Comparison of ENCODE assay signal across 19 cellular contexts in the genomic region with DNA sequence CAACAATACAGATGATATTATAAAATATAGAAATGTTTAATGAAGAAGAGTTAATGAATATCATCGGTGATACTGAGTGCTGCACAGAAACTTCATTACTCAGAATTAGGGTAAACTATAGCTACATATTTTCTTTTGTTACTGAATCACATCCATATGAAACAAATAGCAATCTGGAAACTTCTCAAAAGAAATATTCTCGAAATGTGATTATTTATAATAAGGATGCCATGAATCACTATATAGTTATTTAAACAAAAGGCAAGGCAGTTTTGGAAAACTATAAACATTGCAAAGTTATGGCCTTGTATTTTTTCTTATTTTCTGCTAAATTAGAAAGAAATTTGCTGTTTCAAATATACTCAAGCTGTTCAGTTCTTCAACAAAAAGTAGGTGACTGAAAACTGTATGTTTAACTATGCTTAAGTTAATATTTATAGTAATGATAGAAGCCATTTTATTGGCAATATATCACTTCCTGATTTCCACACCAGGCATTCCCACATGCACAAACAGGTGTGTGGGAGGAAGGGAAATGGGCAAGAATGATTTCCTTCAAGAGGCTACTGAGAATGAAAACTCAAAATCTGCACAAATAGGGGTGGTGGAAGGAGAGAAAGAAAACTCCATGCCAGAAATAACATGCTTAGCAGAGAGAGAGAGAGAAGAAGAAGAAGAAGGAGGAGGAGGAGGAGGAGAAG.
DNase-seq lines count a peak whose midpoint lies in the region; ATAC-seq and TF ChIP-seq lines count a peak whose summit lies in the region.
"Had no signal": no experiment of that assay in that cellular context is flagged by ENCODE, and none has a peak within 500 bp of the region (broad histone marks: within the 10 kb centered on the region; RNA-seq: fewer than 3 reads in every experiment).

No MANE protein-coding gene starts in this region.

- H3K79me1 ChIP-seq in IMR-90 (ENCODE audit: low read depth in 1 of 2, low read length in 2 of 2) = no peaks in the 10 kb centered on the region

- no peaks in the 10 kb centered on the region for H3K79me2 ChIP-seq in fibroblast of lung (ENCODE audit: control insufficient read depth, insufficient read depth, low read length)

- peak overlapping the region; percentile 61 for H3K56ac ChIP-seq in IMR-90 (ENCODE audit: extremely low read depth, insufficient read depth, low read length)

- H3K27ac ChIP-seq in IMR-90 (ENCODE audit: insufficient read depth, low read length) (peak overlapping the region; percentile 100; the same call in 1 of the 2 replicates), fibroblast of lung (ENCODE audit: insufficient read depth, low read length) (no peak overlapping the region), left ventricle myocardium inferior (replicated peaks) (no peak overlapping the region), testis (no peak overlapping the region)
- H3K27ac ChIP-seq: RWPE1 had no signal

- TF ChIP-seq POLR2A in IMR-90 (IDR thresholded peaks at IDR 0.05; ENCODE audit: low read depth, low read length) (no peak), testis (IDR thresholded peaks at IDR 0.05) (no peak)

- H3K9me3 ChIP-seq in IMR-90 (ENCODE audit: control insufficient read depth, insufficient read depth, low read length) = no peaks in the 10 kb centered on the region
- H3K9me3 ChIP-seq in fibroblast of lung (ENCODE audit: control insufficient read depth, insufficient read depth, low read depth, low read length) = no peaks in the 10 kb centered on the region
- H3K9me3 ChIP-seq in skeletal muscle satellite cell (replicated peaks; ENCODE audit: low read length) = no peaks in the 10 kb centered on the region
- H3K9me3 ChIP-seq in left ventricle myocardium inferior (replicated peaks) = no peaks in the 10 kb centered on the region
- H3K9me3 ChIP-seq in testis = no peaks in the 10 kb centered on the region

- H4K5ac ChIP-seq in IMR-90 (ENCODE audit: low read depth, low read length) = peak overlapping the region; percentile 52; the same call in 1 of the 2 replicates

- TF ChIP-seq CTCF in IMR-90 (conservative IDR thresholded peaks at IDR 0.05; ENCODE audit: low read depth, low read length) = no peak
- TF ChIP-seq CTCF in fibroblast of lung (conservative IDR thresholded peaks at IDR 0.05 in 1 of 2, IDR thresholded peaks at IDR 0.05 in 1 of 2; ENCODE audit: low read depth in 1 of 2, low read length in 2 of 2) = no peak
- no peak for TF ChIP-seq CTCF in left ventricle myocardium inferior (IDR thresholded peaks at IDR 0.05; ENCODE audit: borderline replicate concordance)
- TF ChIP-seq CTCF in testis (IDR thresholded peaks at IDR 0.05) = no peak

- peak; percentile 81 for ATAC-seq in IMR-90 (ENCODE audit: low read depth)
- ATAC-seq: K562 had no signal

- in situ Hi-C loops in IMR-90 (cut with MboI; ENCODE audit: low sequenced_read_pairs) = no loop called here

- H3K4me2 ChIP-seq in IMR-90 (ENCODE audit: low read depth, low read length) (peak overlapping the region; percentile 61; the same call in 1 of the 2 replicates), fibroblast of lung (ENCODE audit: extremely low read depth, insufficient read depth, low read length) (peak overlapping the region; percentile 60), skeletal muscle satellite cell (ENCODE audit: low read length) (peak overlapping the region; percentile 23)

- intact Hi-C loops in IMR-90 (cut with micrococcal nuclease) (loop anchor here (1.0 kb wide), 1 partner anchor 8 kb away; no protein-coding TSS in a partner anchor), left ventricle myocardium inferior (cut with micrococcal nuclease) (no loop called here), testis (cut with DNase I; ENCODE audit: low total_unique reads) (no loop called here)

- 0 out of 2 replicates have a peak overlapping the region, but pooled peaks have one; percentile 10 for H2AK5ac ChIP-seq in IMR-90 (ENCODE audit: low read depth, low read length)

- H2AK9ac ChIP-seq in IMR-90 (replicated peaks; ENCODE audit: low read depth, low read length, poor library complexity) = no peak overlapping the region

- no peak overlapping the region for H3K9ac ChIP-seq in IMR-90 (ENCODE audit: low read depth, low read length)
- H3K9ac ChIP-seq in fibroblast of lung (ENCODE audit: insufficient read depth, low read length) = no peak overlapping the region
- no peak overlapping the region for H3K9ac ChIP-seq in skeletal muscle satellite cell (ENCODE audit: low read depth, low read length)

- DNase-seq in EH (ENCODE audit: low read depth) (peak; percentile 67), IMR-90 (peak; percentile 65), fibroblast of lung (ENCODE audit: low read depth in 2 of 2) (peak in 1 of 2 donors; percentile 65), activated gamma-delta T cell (lab: John Stamatoyannopoulos, UW) (no peak), left ventricle myocardium inferior (no peak), testis (no peak), NCI-H1930 (lab: John Stamatoyannopoulos, UW) (no peak)
- DNase-seq: C1 segment of cervical spinal cord; MM.1S; NCI-H1092; NCI-H1436; NCI-H187 treated with DMSO at 0.1 percent for 48 hours; NCI-H510A; NCI-H748 treated with DMSO at 0.1 percent for 48 hours; NK-92 treated with Interleukin-12 subunit alpha and Interleukin-12 subunit beta, amount 100 ng/mL, for 24 hours; SHP77 treated with DMSO at 0.1 percent for 48 hours had no signal

- H4K91ac ChIP-seq in IMR-90 (ENCODE audit: insufficient read depth, low read depth, low read length) = peak overlapping the region; percentile 76

- H3K4ac ChIP-seq in IMR-90 (ENCODE audit: low read depth, low read length) = peak overlapping the region; percentile 68; the same call in 1 of the 2 replicates

- H3K4me1 ChIP-seq in IMR-90 (ENCODE audit: control insufficient read depth, insufficient read depth, low read length) (peaks cover 6% of the 10 kb centered on the region; the same call in 1 of the 2 replicates), fibroblast of lung (ENCODE audit: control insufficient read depth, extremely low read depth, insufficient read depth, low read length) (no peaks in the 10 kb centered on the region), skeletal muscle satellite cell (ENCODE audit: control insufficient read depth, insufficient read depth, low read length) (peaks cover 11% of the 10 kb centered on the region), left ventricle myocardium inferior (no peaks in the 10 kb centered on the region), testis (no peaks in the 10 kb centered on the region)

- POLR2A ChIA-PET in IMR-90 (lab: Charles Lee; ENCODE audit: unreplicated experiment) = no interaction called here

- no CpG with 5 or more reads among the region's 2 CpGs for WGBS in IMR-90 (ENCODE audit: extremely low coverage in 2 of 2, insufficient read length in 1 of 2), 2 experiments
- WGBS in testis, 2 donors = 86 to 93% methylated on average over 2 of the region's 2 CpGs

- H2BK20ac ChIP-seq in IMR-90 (ENCODE audit: low read depth, low read length) = peak overlapping the region; percentile 95; the same call in 1 of the 2 replicates

- H2BK5ac ChIP-seq in IMR-90 (ENCODE audit: low read depth, low read length, poor library complexity, severe bottlenecking) = peak overlapping the region; percentile 92

- CTCF ChIA-PET in IMR-90 (lab: Yijun Ruan, JAX) = interaction anchor here (0.9 to 2.6 kb wide), 2 partner anchors 10 kb away, joined by 4 to 13 read pairs; no protein-coding TSS in a partner anchor

- no TSS peak for BruUV-seq in IMR-90 (replicated peaks; lab: Mats Ljungman, UMichigan)

- H2BK15ac ChIP-seq in IMR-90 (ENCODE audit: low read depth, low read length) = peak overlapping the region; percentile 100; the same call in 2 of the 3 replicates

- no peaks in the 10 kb centered on the region for H3K27me3 ChIP-seq in IMR-90 (ENCODE audit: control insufficient read depth, insufficient read depth, low read length)
- no peaks in the 10 kb centered on the region for H3K27me3 ChIP-seq in fibroblast of lung (ENCODE audit: control insufficient read depth, insufficient read depth, low read length)
- no peaks in the 10 kb centered on the region for H3K27me3 ChIP-seq in skeletal muscle satellite cell (ENCODE audit: control insufficient read depth, insufficient read depth, low read length)
- no peaks in the 10 kb centered on the region for H3K27me3 ChIP-seq in left ventricle myocardium inferior (ENCODE audit: low read depth)
- no peaks in the 10 kb centered on the region for H3K27me3 ChIP-seq in testis

- H3K9me1 ChIP-seq in IMR-90 (ENCODE audit: insufficient read depth, low read length) = no peaks in the 10 kb centered on the region

- H4K20me1 ChIP-seq in IMR-90 (ENCODE audit: insufficient read depth, low read length) (no peaks in the 10 kb centered on the region), fibroblast of lung (ENCODE audit: control insufficient read depth, extremely low read depth, insufficient read depth, low read length) (no peaks in the 10 kb centered on the region)

- H3K4me3 ChIP-seq in IMR-90 (ENCODE audit: insufficient read depth, low read depth, low read length) (no peak overlapping the region), fibroblast of lung (replicated peaks in 1 of 4; ENCODE audit: control extremely low read depth in 1 of 4, insufficient read depth in 1 of 4, low read depth in 3 of 4, low read length in 4 of 4) (no peak overlapping the region), skeletal muscle satellite cell (ENCODE audit: low read length) (no peak overlapping the region), left ventricle myocardium inferior (no peak overlapping the region), testis (no peak overlapping the region)
- H3K4me3 ChIP-seq: K562 had no signal

- H3K18ac ChIP-seq in IMR-90 (ENCODE audit: low read depth, low read length) = peak overlapping the region; percentile 71

- TF ChIP-seq RAD21 in IMR-90 (IDR thresholded peaks at IDR 0.05; ENCODE audit: low read length) = no peak

- no peaks in the 10 kb centered on the region for H3K36me3 ChIP-seq in IMR-90 (ENCODE audit: control insufficient read depth, insufficient read depth, low read length)
- H3K36me3 ChIP-seq in fibroblast of lung (ENCODE audit: control insufficient read depth, insufficient read depth, low read length) = no peaks in the 10 kb centered on the region
- H3K36me3 ChIP-seq in skeletal muscle satellite cell (ENCODE audit: insufficient read depth, low read length) = peaks cover 6% of the 10 kb centered on the region
- H3K36me3 ChIP-seq in left ventricle myocardium inferior = peaks cover 11% of the 10 kb centered on the region
- H3K36me3 ChIP-seq in testis (ENCODE audit: low read depth, missing control alignments) = no peaks in the 10 kb centered on the region

- H2AFZ ChIP-seq in IMR-90 (replicated peaks; ENCODE audit: low read length, poor library complexity) (no peak overlapping the region), fibroblast of lung (ENCODE audit: low read length) (no peak overlapping the region)

- peak overlapping the region; percentile 96 for H2BK120ac ChIP-seq in IMR-90 (ENCODE audit: low read depth, low read length)

- H3K23ac ChIP-seq in IMR-90 (ENCODE audit: low read depth, low read length) = peak overlapping the region; percentile 7; the same call in 1 of the 2 replicates

- no peak overlapping the region; the same call in 1 of the 2 replicates for H3K14ac ChIP-seq in IMR-90 (replicated peaks; ENCODE audit: low read depth, low read length)

- dilution Hi-C loops in IMR-90 (cut with HindIII; ENCODE audit: low sequenced_read_pairs, unreplicated experiment) = no loop called here

- H4K8ac ChIP-seq in IMR-90 (ENCODE audit: low read depth in 2 of 2, low read length in 2 of 2) = peak overlapping the region; percentile 66 to 91; a peak in 3 of 4 replicates

Comparison
In these comparisons a context has a peak if more than half of its experiments do, and no peak if none do; other contexts are left out.
1. DNase-seq: peak in EH (single experiment) and IMR-90 (single experiment); none in activated gamma-delta T cell (single experiment), left ventricle myocardium inferior (single experiment), testis (single experiment) and NCI-H1930 (0 of 2).
2. Peak in every context shown above with its lines, with median percentiles within 50 percentile points of each other: H3K4me2 ChIP-seq.